ENCODE assay signal across 14 cellular contexts in the genomic region with DNA sequence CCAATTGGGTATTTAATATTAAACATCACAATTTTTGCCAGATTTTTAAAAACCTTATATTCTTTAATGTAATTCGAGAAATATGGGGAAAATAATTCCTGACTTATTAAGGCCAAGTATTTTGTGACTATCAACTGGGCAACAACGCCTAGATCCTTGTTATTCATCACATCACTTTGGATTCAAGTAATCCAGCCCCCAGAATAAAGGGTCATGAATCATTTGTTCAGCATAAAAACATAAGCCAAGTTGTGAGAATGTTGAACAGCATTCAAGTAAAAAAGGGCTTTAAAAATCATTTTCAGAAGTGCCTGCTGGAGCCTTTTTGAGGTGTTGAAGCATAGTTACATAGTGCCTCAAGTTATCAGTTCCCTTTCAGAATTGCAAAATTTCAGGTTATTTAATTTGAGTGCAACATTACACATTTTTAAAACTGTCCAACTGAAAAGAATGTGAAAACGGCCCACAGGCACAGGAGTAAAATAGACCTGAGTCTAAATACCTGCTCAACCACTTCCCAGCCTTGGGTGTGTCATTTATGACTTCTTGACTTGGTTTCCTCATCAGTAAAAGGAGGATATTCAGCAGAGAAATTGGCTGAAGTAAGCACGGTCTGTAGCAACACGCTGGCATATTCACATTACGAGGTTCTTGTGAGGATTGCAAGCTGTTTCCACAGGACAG. TPM values are rescaled to one million over a fixed set of nuclear protein-coding genes. Genes with fewer than 3 reads are reported as not detected.
A peak's percentile ranks its signal among the peaks of the same experiment; 100 is the strongest.
DNase-seq lines count a peak whose midpoint lies in the region; ATAC-seq, FAIRE-seq and TF ChIP-seq lines count a peak whose summit lies in the region.
"Had no signal": no experiment of that assay in that cellular context is flagged by ENCODE, and none has a peak within 500 bp of the region (broad histone marks: within the 10 kb centered on the region; RNA-seq: fewer than 3 reads in every experiment).

No MANE protein-coding gene starts in this region.

- TF ChIP-seq EP300 in gastroesophageal sphincter (IDR thresholded peaks at IDR 0.05) = no peak

- H3K27ac ChIP-seq in ascending aorta (peak overlapping the region; percentile 71 to 84), gastroesophageal sphincter (peak overlapping the region; percentile 69 to 80 (median 76)), prostate gland (peak overlapping the region; percentile 1 to 29)
- H3K27ac ChIP-seq: KMS-11, thyroid gland had no signal

- DNase-seq in ascending aorta (ENCODE audit: low spot score in 2 of 2) = no peak
- DNase-seq in prostate gland (ENCODE audit: low spot score) = no peak
- DNase-seq in NCI-H2196 treated with DMSO at 0.1 percent for 48 hours (lab: John Stamatoyannopoulos, UW; ENCODE audit: unreplicated experiment) = no peak
- DNase-seq in DMS53 treated with DMSO at 0.1 percent for 48 hours (lab: John Stamatoyannopoulos, UW; ENCODE audit: unreplicated experiment) = no peak
- DNase-seq in NAMALWA (ENCODE audit: low spot score) = no peak
- DNase-seq in inferior parietal cortex (ENCODE audit: extremely low spot score) = no peak
- DNase-seq: activated T-cell treated with anti-CD3 and anti-CD28 coated beads, Interleukin-2, amount 50 U/mL, for 24 hours; immature natural killer cell; natural killer cell; thyroid gland had no signal

- 40 to 43% methylated on average over 5 to 6 of the region's 6 CpGs for WGBS in gastroesophageal sphincter (ENCODE audit: low coverage in 1 of 2), 2 donors
- 52% methylated on average over 6 of the region's 6 CpGs for WGBS in prostate gland

- intact Hi-C loops in ascending aorta (cut with DNase I) = loop anchor here (5.0 to 10.0 kb wide), 2 partner anchors 166 to 696 kb away; no protein-coding TSS in a partner anchor
- intact Hi-C loops in prostate gland (cut with DNase I) = loop anchor here (5.0 kb wide), 1 partner anchor 36 kb away; no protein-coding TSS in a partner anchor

- H3K36me3 ChIP-seq in ascending aorta (no peaks in the 10 kb centered on the region), gastroesophageal sphincter (peaks cover 0 to 9% of the 10 kb centered on the region in 2 donors), prostate gland (no peaks in the 10 kb centered on the region)
- H3K36me3 ChIP-seq: thyroid gland had no signal

- TF ChIP-seq CTCF in ascending aorta (IDR thresholded peaks at IDR 0.05) (no peak), gastroesophageal sphincter (IDR thresholded peaks at IDR 0.05) (no peak), prostate gland (IDR thresholded peaks at IDR 0.05) (no peak)

- no peak for TF ChIP-seq POLR2A in gastroesophageal sphincter (IDR thresholded peaks at IDR 0.05)
- TF ChIP-seq POLR2A in prostate gland (IDR thresholded peaks at IDR 0.05) = no peak

- peak; percentile 69 for ATAC-seq in gastroesophageal sphincter
- ATAC-seq: activated CD4-positive, CD25-positive, alpha-beta regulatory T cell treated with anti-CD3 and anti-CD28 coated beads, Interleukin-2, amount 50 U/mL, for 24 hours; natural killer cell had no signal

- H3K4me3 ChIP-seq in ascending aorta (peak overlapping the region in 1 of 2 donors; percentile 24), gastroesophageal sphincter (no peak overlapping the region), prostate gland (no peak overlapping the region)
- H3K4me3 ChIP-seq: thyroid gland had no signal

- H3K27me3 ChIP-seq in ascending aorta = no peaks in the 10 kb centered on the region
- H3K27me3 ChIP-seq in gastroesophageal sphincter = no peaks in the 10 kb centered on the region
- no peaks in the 10 kb centered on the region for H3K27me3 ChIP-seq in prostate gland (replicated peaks; ENCODE audit: insufficient read depth)
- H3K27me3 ChIP-seq: thyroid gland had no signal

- H3K9me3 ChIP-seq in ascending aorta (no peaks in the 10 kb centered on the region), gastroesophageal sphincter (no peaks in the 10 kb centered on the region), prostate gland (no peaks in the 10 kb centered on the region)
- H3K9me3 ChIP-seq: thyroid gland had no signal

- peak; percentile 70 for FAIRE-seq in A204.1 (lab: Jason Lieb, UNC)

- H3K4me1 ChIP-seq in ascending aorta (peaks cover 24 to 65% of the 10 kb centered on the region in 2 donors), gastroesophageal sphincter (peaks cover 45 to 100% (median 47%) of the 10 kb centered on the region in 3 donors), prostate gland (replicated peaks) (peaks cover 13% of the 10 kb centered on the region)

RNA-seq across cellular contexts. Expression of gene MBNL2, which starts 56.4 kb away (rescaled TPM):
- total RNA-seq in ascending aorta (38.7 TPM), gastroesophageal sphincter (100 to 1,000 TPM; 113 to 129 (median 118) TPM), prostate gland (10 to 100 TPM; 59.1 to 85.7 TPM)

Comparison
In these comparisons a context has a peak if more than half of its experiments do, and no peak if none do; other contexts are left out.
1. H3K27ac ChIP-seq: peak in every context shown above with its lines; median percentile 78 in ascending aorta; 76 in gastroesophageal sphincter; 15 in prostate gland.